ENCODE assay signal across 8 cellular contexts in genomic region chr16:1408171-1408837, GRCh38. TPM values are rescaled to one million over a fixed set of nuclear protein-coding genes. Genes with fewer than 3 reads are reported as not detected.
A peak's percentile ranks its signal among the peaks of the same experiment; 100 is the strongest.
DNase-seq lines count a peak whose midpoint lies in the region; ATAC-seq and TF ChIP-seq lines count a peak whose summit lies in the region.

No MANE protein-coding gene starts in this region.

- H3K9me3 ChIP-seq in SJSA1 (replicated peaks) (no peaks in the 10 kb centered on the region), gastroesophageal sphincter (no peaks in the 10 kb centered on the region)

- H3K36me3 ChIP-seq in SJSA1 (no peaks in the 10 kb centered on the region; the same call in 1 of the 2 replicates), gastroesophageal sphincter (peaks cover 0 to 76% of the 10 kb centered on the region in 2 donors)

- no peak for TF ChIP-seq POLR2A in gastroesophageal sphincter (IDR thresholded peaks at IDR 0.05)

- CTCF ChIA-PET in activated naive CD4-positive, alpha-beta T cell treated with anti-CD3 and anti-CD28 coated beads for 36 hours (lab: Charles Lee), result interaction anchor here (0.7 to 1.5 kb wide), 2 partner anchors 15 to 45 kb away, joined by 3 to 4 read pairs; no protein-coding TSS in a partner anchor

- peak; percentile 69 for DNase-seq in DMS153 treated with DMSO at 0.1 percent for 48 hours (lab: John Stamatoyannopoulos, UW; ENCODE audit: unreplicated experiment)
- DNase-seq in GOT3 (lab: John Stamatoyannopoulos, UW), result peak; percentile 76
- DNase-seq in M059J (ENCODE audit: low read depth), result peak; percentile 69
- DNase-seq in SJSA1 (ENCODE audit: low read depth in 1 of 2, low spot score in 2 of 2), result peak; percentile 94 to 95
- DNase-seq in activated naive CD4-positive, alpha-beta T cell treated with anti-CD3 and anti-CD28 coated beads for 36 hours, result peak; percentile 93
- peak; percentile 23 for DNase-seq in non-pigmented ciliary epithelial cell (ENCODE audit: low read depth)
- DNase-seq in stromal cell of bone marrow (ENCODE audit: low read depth), result peak; percentile 71

- no peak overlapping the region for H3K27ac Mint-ChIP-seq in activated naive CD4-positive, alpha-beta T cell treated with anti-CD3 and anti-CD28 coated beads for 36 hours

- intact Hi-C loops in activated naive CD4-positive, alpha-beta T cell treated with anti-CD3 and anti-CD28 coated beads for 36 hours (cut with micrococcal nuclease), result loop anchor here (1.0 to 2.0 kb wide), 2 partner anchors 45 to 374 kb away; partner anchors contain the start of genes NUBP2 and SPSB3

- no peaks in the 10 kb centered on the region for H3K27me3 ChIP-seq in SJSA1 (replicated peaks)
- H3K27me3 ChIP-seq in gastroesophageal sphincter, result no peaks in the 10 kb centered on the region

- H3K4me3 Mint-ChIP-seq in activated naive CD4-positive, alpha-beta T cell treated with anti-CD3 and anti-CD28 coated beads for 36 hours, result peak overlapping the region; percentile 74

- H3K4me1 ChIP-seq in SJSA1 (replicated peaks) (peaks cover 4% of the 10 kb centered on the region), gastroesophageal sphincter (peaks cover 0 to 58% (median 9%) of the 10 kb centered on the region in 3 donors)

- peaks cover 25% of the 10 kb centered on the region for H3K4me1 Mint-ChIP-seq in activated naive CD4-positive, alpha-beta T cell treated with anti-CD3 and anti-CD28 coated beads for 36 hours (ENCODE audit: low read depth)

- H3K4me3 ChIP-seq in SJSA1, result peak overlapping the region; percentile 37
- H3K4me3 ChIP-seq in gastroesophageal sphincter, result peak overlapping the region; percentile 2 to 51

- 1 to 3% methylated on average over 6 to 14 of the region's 42 CpGs for WGBS in gastroesophageal sphincter (ENCODE audit: low coverage in 1 of 2), 2 donors

- no peak overlapping the region for H3K27ac ChIP-seq in SJSA1
- H3K27ac ChIP-seq in gastroesophageal sphincter, result peak overlapping the region in 3 of 4 donors; percentile 34 to 74 (median 58)

- H3K9me3 Mint-ChIP-seq in activated naive CD4-positive, alpha-beta T cell treated with anti-CD3 and anti-CD28 coated beads for 36 hours, result no peaks in the 10 kb centered on the region

- no peaks in the 10 kb centered on the region for H3K27me3 Mint-ChIP-seq in activated naive CD4-positive, alpha-beta T cell treated with anti-CD3 and anti-CD28 coated beads for 36 hours (ENCODE audit: low read depth)

- no peak for TF ChIP-seq EP300 in gastroesophageal sphincter (IDR thresholded peaks at IDR 0.05)

- peak; percentile 95 for ATAC-seq in gastroesophageal sphincter

- no peak for TF ChIP-seq CTCF in gastroesophageal sphincter (IDR thresholded peaks at IDR 0.05)

- H3K36me3 Mint-ChIP-seq in activated naive CD4-positive, alpha-beta T cell treated with anti-CD3 and anti-CD28 coated beads for 36 hours (ENCODE audit: low read depth), result peaks cover 1% of the 10 kb centered on the region

RNA-seq across cellular contexts. Expression of gene UNKL, which starts 6.2 kb away (rescaled TPM):
- total RNA-seq in M059J (2014; rRNA removed; shearing (Covaris generic)), result 6.5 and 13.0 TPM in 2 replicates
- total RNA-seq in SJSA1 (2014; rRNA removed; shearing (Covaris generic)), result 17.7 and 23.0 TPM in 2 replicates
- total RNA-seq in activated naive CD4-positive, alpha-beta T cell treated with anti-CD3 and anti-CD28 coated beads for 36 hours, result 10 to 100 TPM; 35.9 to 38.4 TPM
- 10 to 100 TPM; 12.3 to 29.4 (median 16.4) TPM for total RNA-seq in gastroesophageal sphincter

RNA-seq across cellular contexts. Expression of gene UQCC4, which starts 12.2 kb away (rescaled TPM):
- total RNA-seq in M059J (2014; rRNA removed; shearing (Covaris generic)), result 21.8 and 23.4 TPM in 2 replicates
- 25.3 and 25.6 TPM in 2 replicates for total RNA-seq in SJSA1 (2014; rRNA removed; shearing (Covaris generic))
- total RNA-seq in activated naive CD4-positive, alpha-beta T cell treated with anti-CD3 and anti-CD28 coated beads for 36 hours, result 10 to 100 TPM; 11.2 to 12.2 TPM
- total RNA-seq in gastroesophageal sphincter, result 10 to 100 TPM in 3 of 4 donors, 1 to 10 TPM in 1; 10.0 to 18.7 (median 13.8) TPM

RNA-seq across cellular contexts. Expression of gene PERCC1, which starts 22.6 kb away (rescaled TPM):
- total RNA-seq in M059J (2014; rRNA removed; shearing (Covaris generic)), result not detected in 2 replicates
- not detected in 2 replicates for total RNA-seq in SJSA1 (2014; rRNA removed; shearing (Covaris generic))
- total RNA-seq in activated naive CD4-positive, alpha-beta T cell treated with anti-CD3 and anti-CD28 coated beads for 36 hours, result under 1 TPM in 1 of 2 experiments, not detected in 1; 0.31 TPM
- under 1 TPM in 1 of 4 donors, not detected in 3; 0.74 TPM for total RNA-seq in gastroesophageal sphincter

RNA-seq across cellular contexts. Expression of gene CCDC154, which starts 36.1 kb away (rescaled TPM):
- total RNA-seq in M059J (2014; rRNA removed; shearing (Covaris generic)), result 0.05 TPM in 1 of 2 replicates, not detected in the other
- not detected in 2 replicates for total RNA-seq in SJSA1 (2014; rRNA removed; shearing (Covaris generic))
- total RNA-seq in activated naive CD4-positive, alpha-beta T cell treated with anti-CD3 and anti-CD28 coated beads for 36 hours, result 1 to 10 TPM in 1 of 2 experiments, under 1 TPM in 1; 0.74 to 1.8 TPM
- not detected for total RNA-seq in gastroesophageal sphincter

RNA-seq across cellular contexts. Expression of gene GNPTG, which starts 56.6 kb away (rescaled TPM):
- 43.8 and 50.1 TPM in 2 replicates for total RNA-seq in M059J (2014; rRNA removed; shearing (Covaris generic))
- total RNA-seq in SJSA1 (2014; rRNA removed; shearing (Covaris generic)), result 45.9 and 60.7 TPM in 2 replicates
- 10 to 100 TPM; 15.9 to 17.3 TPM for total RNA-seq in activated naive CD4-positive, alpha-beta T cell treated with anti-CD3 and anti-CD28 coated beads for 36 hours
- 10 to 100 TPM; 45.1 to 55.3 (median 50.5) TPM for total RNA-seq in gastroesophageal sphincter

Comparison
In these comparisons a context has a peak if more than half of its experiments do, and no peak if none do; other contexts are left out.
1. DNase-seq: peak in every context shown above with its lines; median percentile 94 in SJSA1; 93 in activated naive CD4-positive, alpha-beta T cell treated with anti-CD3 and anti-CD28 coated beads for 36 hours; 76 in GOT3; 71 in stromal cell of bone marrow; 69 in DMS153 treated with DMSO at 0.1 percent for 48 hours; 69 in M059J; 23 in non-pigmented ciliary epithelial cell.